10 cellular contexts compared by ENCODE assay signal in genomic region chr3:11634081-11634635, GRCh38. TPM values are rescaled to one million over a fixed set of nuclear protein-coding genes. Genes with fewer than 3 reads are reported as not detected.
DNase-seq lines count a peak whose midpoint lies in the region; ATAC-seq and TF ChIP-seq lines count a peak whose summit lies in the region.
"Had no signal": no experiment of that assay in that cellular context is flagged by ENCODE, and none has a peak within 500 bp of the region (broad histone marks: within the 10 kb centered on the region; RNA-seq: fewer than 3 reads in every experiment).

No MANE protein-coding gene starts in this region.

- H3K27ac Mint-ChIP-seq in activated naive CD4-positive, alpha-beta T cell treated with anti-CD3 and anti-CD28 coated beads for 36 hours = no peak overlapping the region

- H3K27me3 ChIP-seq in ascending aorta (no peaks in the 10 kb centered on the region), thyroid gland (no peaks in the 10 kb centered on the region)
- H3K27me3 ChIP-seq: SJCRH30 had no signal

- DNase-seq in activated naive CD4-positive, alpha-beta T cell treated with anti-CD3 and anti-CD28 coated beads for 36 hours = peak; percentile 36
- no peak for DNase-seq in activated naive CD4-positive, alpha-beta T cell (lab: John Stamatoyannopoulos, UW)
- DNase-seq in ascending aorta (ENCODE audit: low spot score in 2 of 2) (no peak), lung microvascular endothelial cell (ENCODE audit: low read depth in 2 of 2) (peak; percentile 39 to 88), thyroid gland (no peak), NCI-H510A (lab: John Stamatoyannopoulos, UW) (no peak), NOMO-1 treated with DMSO at 0.1 percent for 48 hours (lab: John Stamatoyannopoulos, UW; ENCODE audit: unreplicated experiment) (no peak)
- DNase-seq: GOT3, SJCRH30 had no signal

- peaks cover 77% of the 10 kb centered on the region for H3K4me1 Mint-ChIP-seq in activated naive CD4-positive, alpha-beta T cell treated with anti-CD3 and anti-CD28 coated beads for 36 hours (ENCODE audit: low read depth)

- WGBS in thyroid gland, 2 donors = 77 to 78% methylated on average over 11 of the region's 11 CpGs

- H3K9me3 ChIP-seq in ascending aorta = no peaks in the 10 kb centered on the region
- H3K9me3 ChIP-seq in thyroid gland = no peaks in the 10 kb centered on the region
- H3K9me3 ChIP-seq: SJCRH30 had no signal

- intact Hi-C loops in activated naive CD4-positive, alpha-beta T cell treated with anti-CD3 and anti-CD28 coated beads for 36 hours (cut with micrococcal nuclease) = loop anchor here (1.0 kb wide), 1 partner anchor 8 kb away; no protein-coding TSS in a partner anchor
- intact Hi-C loops in ascending aorta (cut with DNase I) (no loop called here), thyroid gland (cut with DNase I) (no loop called here)

- TF ChIP-seq CTCF in ascending aorta (IDR thresholded peaks at IDR 0.05) (no peak), thyroid gland (IDR thresholded peaks at IDR 0.05) (no peak)

- H3K27me3 Mint-ChIP-seq in activated naive CD4-positive, alpha-beta T cell treated with anti-CD3 and anti-CD28 coated beads for 36 hours (ENCODE audit: low read depth) = no peaks in the 10 kb centered on the region

- CTCF ChIA-PET in activated naive CD4-positive, alpha-beta T cell treated with anti-CD3 and anti-CD28 coated beads for 36 hours (lab: Charles Lee) = interaction anchor here (1.0 kb wide), 1 partner anchor 9 kb away, joined by 3 read pairs; no protein-coding TSS in a partner anchor

- peak overlapping the region; percentile 37 to 47 for H3K27ac ChIP-seq in ascending aorta
- H3K27ac ChIP-seq in thyroid gland = peak overlapping the region; percentile 13 to 62 (median 60)
- H3K27ac ChIP-seq: SJCRH30 had no signal

- no peak for ATAC-seq in HG02763 (IDR thresholded peaks at IDR 0.05; ENCODE audit: unreplicated experiment)

- H3K36me3 ChIP-seq in ascending aorta (no peaks in the 10 kb centered on the region), thyroid gland (no peaks in the 10 kb centered on the region)

- H3K9me3 Mint-ChIP-seq in activated naive CD4-positive, alpha-beta T cell treated with anti-CD3 and anti-CD28 coated beads for 36 hours = no peaks in the 10 kb centered on the region

- peak overlapping the region; percentile 2 for H3K4me3 Mint-ChIP-seq in activated naive CD4-positive, alpha-beta T cell treated with anti-CD3 and anti-CD28 coated beads for 36 hours

- TF ChIP-seq POLR2A in thyroid gland (IDR thresholded peaks at IDR 0.05) = no peak

- H3K36me3 Mint-ChIP-seq in activated naive CD4-positive, alpha-beta T cell treated with anti-CD3 and anti-CD28 coated beads for 36 hours (ENCODE audit: low read depth) = no peaks in the 10 kb centered on the region

- H3K4me1 ChIP-seq in ascending aorta = peaks cover under 1 to 67% of the 10 kb centered on the region in 2 donors
- H3K4me1 ChIP-seq in thyroid gland = peaks cover 73 to 87% of the 10 kb centered on the region in 2 donors

- H3K4me3 ChIP-seq in ascending aorta = peak overlapping the region in 1 of 2 donors; percentile 2
- no peak overlapping the region for H3K4me3 ChIP-seq in thyroid gland (replicated peaks in 1 of 3)
- H3K4me3 ChIP-seq: SJCRH30 had no signal

RNA-seq across cellular contexts. Expression of gene VGLL4, which starts 9.6 kb away (rescaled TPM):
- 1 to 10 TPM; 6.3 to 7.7 TPM for total RNA-seq in activated naive CD4-positive, alpha-beta T cell treated with anti-CD3 and anti-CD28 coated beads for 36 hours
- total RNA-seq in ascending aorta (146 TPM), lung microvascular endothelial cell (45.3 and 58.1 TPM in 2 replicates), thyroid gland (100 to 1,000 TPM in 3 of 4 donors, 10 to 100 TPM in 1; 96.0 to 142 (median 131) TPM)

Comparison
In these comparisons a context has a peak if more than half of its experiments do, and no peak if none do; other contexts are left out.
1. DNase-seq: peak in activated naive CD4-positive, alpha-beta T cell treated with anti-CD3 and anti-CD28 coated beads for 36 hours (single experiment) and lung microvascular endothelial cell (2 of 2); none in activated naive CD4-positive, alpha-beta T cell (0 of 4), ascending aorta (0 of 2), thyroid gland (0 of 2), NCI-H510A (single experiment) and NOMO-1 treated with DMSO at 0.1 percent for 48 hours (single experiment).